In the genomic region with DNA sequence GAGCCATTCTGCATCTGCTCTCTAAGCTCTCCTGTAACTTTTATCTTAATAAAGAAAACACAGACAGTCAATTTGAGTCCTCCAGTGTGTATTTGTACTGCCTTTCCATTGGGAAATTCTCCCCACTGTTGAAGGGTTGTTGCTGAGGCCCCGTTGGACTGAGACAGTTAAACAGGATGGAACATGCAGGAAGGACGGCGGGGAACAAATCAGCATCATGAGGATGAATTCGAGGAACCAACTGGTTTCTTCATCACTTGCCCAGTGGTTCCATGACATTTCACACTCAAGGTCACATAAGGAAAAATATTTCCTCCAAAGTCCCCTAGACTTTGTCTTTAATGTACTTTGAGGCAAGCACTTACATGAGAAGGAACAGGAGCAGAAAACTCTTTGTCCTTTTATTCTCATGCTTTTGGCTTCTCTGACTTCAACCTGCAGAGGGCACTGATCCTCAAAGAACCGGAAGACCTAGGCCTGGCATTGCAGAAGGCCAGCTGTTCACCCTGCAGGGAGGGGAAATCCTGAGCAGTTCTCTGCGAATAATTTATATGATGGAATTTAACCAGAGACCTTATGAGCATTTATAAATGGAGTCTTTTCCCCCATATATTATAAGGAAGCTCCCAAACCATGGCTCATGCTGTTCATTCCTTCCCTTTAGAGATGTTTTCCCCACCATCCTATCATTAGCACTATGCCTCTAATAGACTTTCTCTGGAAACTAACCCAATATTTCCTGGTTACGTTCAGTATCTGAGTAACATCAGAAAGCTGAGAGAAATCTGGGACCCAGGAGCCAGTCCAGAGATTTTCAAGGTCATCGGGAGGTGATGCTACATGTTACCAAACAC, we compare ENCODE assay signal across 1 cellular context.
TF ChIP-seq lines count a peak whose summit lies in the region.

No MANE protein-coding gene starts in this region.

TF ChIP-seq in K562, 482 proteins besides CTCF, POLR2A, EP300 and RAD21 (continued from another document and continues in another):
- TF ChIP-seq, protein P1, sequence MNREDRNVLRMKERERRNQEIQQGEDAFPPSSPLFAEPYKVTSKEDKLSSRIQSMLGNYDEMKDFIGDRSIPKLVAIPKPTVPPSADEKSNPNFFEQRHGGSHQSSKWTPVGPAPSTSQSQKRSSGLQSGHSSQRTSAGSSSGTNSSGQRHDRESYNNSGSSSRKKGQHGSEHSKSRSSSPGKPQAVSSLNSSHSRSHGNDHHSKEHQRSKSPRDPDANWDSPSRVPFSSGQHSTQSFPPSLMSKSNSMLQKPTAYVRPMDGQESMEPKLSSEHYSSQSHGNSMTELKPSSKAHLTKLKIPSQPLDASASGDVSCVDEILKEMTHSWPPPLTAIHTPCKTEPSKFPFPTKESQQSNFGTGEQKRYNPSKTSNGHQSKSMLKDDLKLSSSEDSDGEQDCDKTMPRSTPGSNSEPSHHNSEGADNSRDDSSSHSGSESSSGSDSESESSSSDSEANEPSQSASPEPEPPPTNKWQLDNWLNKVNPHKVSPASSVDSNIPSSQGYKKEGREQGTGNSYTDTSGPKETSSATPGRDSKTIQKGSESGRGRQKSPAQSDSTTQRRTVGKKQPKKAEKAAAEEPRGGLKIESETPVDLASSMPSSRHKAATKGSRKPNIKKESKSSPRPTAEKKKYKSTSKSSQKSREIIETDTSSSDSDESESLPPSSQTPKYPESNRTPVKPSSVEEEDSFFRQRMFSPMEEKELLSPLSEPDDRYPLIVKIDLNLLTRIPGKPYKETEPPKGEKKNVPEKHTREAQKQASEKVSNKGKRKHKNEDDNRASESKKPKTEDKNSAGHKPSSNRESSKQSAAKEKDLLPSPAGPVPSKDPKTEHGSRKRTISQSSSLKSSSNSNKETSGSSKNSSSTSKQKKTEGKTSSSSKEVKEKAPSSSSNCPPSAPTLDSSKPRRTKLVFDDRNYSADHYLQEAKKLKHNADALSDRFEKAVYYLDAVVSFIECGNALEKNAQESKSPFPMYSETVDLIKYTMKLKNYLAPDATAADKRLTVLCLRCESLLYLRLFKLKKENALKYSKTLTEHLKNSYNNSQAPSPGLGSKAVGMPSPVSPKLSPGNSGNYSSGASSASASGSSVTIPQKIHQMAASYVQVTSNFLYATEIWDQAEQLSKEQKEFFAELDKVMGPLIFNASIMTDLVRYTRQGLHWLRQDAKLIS (CRISPR knock-in tag; IDR thresholded peaks at IDR 0.05), result no peak
- TF ChIP-seq MAFK (IDR thresholded peaks at IDR 0.05; ENCODE audit: low read length) (0 out of 2 replicates have a peak, but pooled peaks have one; percentile 2), ZFX (CRISPR knock-in tag; IDR thresholded peaks at IDR 0.05) (0 out of 2 replicates have a peak, but pooled peaks have one; percentile 25), ETV1 (tag; conservative IDR thresholded peaks at IDR 0.05; ENCODE audit: low read depth) (0 out of 2 replicates have a peak, but pooled peaks have one; percentile 30), JUND (IDR thresholded peaks at IDR 0.05; ENCODE audit: borderline replicate concordance, low read depth, low read length) (peak; percentile 32; the same call in 1 of the 2 replicates), JUND (tag; IDR thresholded peaks at IDR 0.05; ENCODE audit: borderline replicate concordance, low read depth, low read length) (no peak), RBM39 (optimal IDR thresholded peaks at IDR 0.05; ENCODE audit: low read depth, low read length) (no peak), ESRRB (CRISPR knock-in tag; IDR thresholded peaks at IDR 0.05; ENCODE audit: borderline replicate concordance) (no peak), PKNOX1 (IDR thresholded peaks at IDR 0.05) (no peak), SRF (CRISPR knock-in tag; IDR thresholded peaks at IDR 0.05) (no peak), FOXK2 (conservative IDR thresholded peaks at IDR 0.05 in 1 of 2, IDR thresholded peaks at IDR 0.05 in 1 of 2; ENCODE audit: low read depth in 2 of 2) (no peak), CEBPG (CRISPR knock-in tag; IDR thresholded peaks at IDR 0.05) (no peak), CEBPG (tag; conservative IDR thresholded peaks at IDR 0.05 in 1 of 2, IDR thresholded peaks at IDR 0.05 in 1 of 2) (0 out of 4 replicates have a peak, but pooled peaks of 1 of the 2 experiments have one; percentile 15), SMC3 (conservative IDR thresholded peaks at IDR 0.05; ENCODE audit: insufficient read depth, low read depth, low read length) (peak; percentile 91), RBM25 (IDR thresholded peaks at IDR 0.05; ENCODE audit: low read depth, low read length, severe bottlenecking) (peak; percentile 4), CTCFL (IDR thresholded peaks at IDR 0.05; ENCODE audit: borderline replicate concordance, insufficient read depth, low read depth, low read length, poor library complexity, severe bottlenecking) (peak; percentile 45), RFX7 (CRISPR knock-in tag; IDR thresholded peaks at IDR 0.05) (no peak), ARID2 (IDR thresholded peaks at IDR 0.05) (peak; percentile 89), DACH1 (IDR thresholded peaks at IDR 0.05; ENCODE audit: partially characterized antibody) (peak; percentile 92), DEAF1 (CRISPR knock-in tag; IDR thresholded peaks at IDR 0.05) (peak; percentile 96), TBL1XR1 (IDR thresholded peaks at IDR 0.05; ENCODE audit: low read length in 2 of 2) (peak in 1 of 2 experiments; percentile 55; a peak in 1 of 4 replicates), ZC3H11A (IDR thresholded peaks at IDR 0.05; ENCODE audit: low read depth, low read length) (0 out of 2 replicates have a peak, but pooled peaks have one; percentile 57), FOXA1 (IDR thresholded peaks at IDR 0.05; ENCODE audit: borderline replicate concordance) (no peak), POLR2B (IDR thresholded peaks at IDR 0.05; ENCODE audit: low read depth, partially characterized antibody) (no peak), KAT8 (IDR thresholded peaks at IDR 0.05; ENCODE audit: low read depth) (no peak), MYC (IDR thresholded peaks at IDR 0.05; ENCODE audit: low read depth, low read length) (peak; percentile 56; the same call in 1 of the 2 replicates), MYC (CRISPR knock-in tag; IDR thresholded peaks at IDR 0.05; ENCODE audit: borderline replicate concordance, low read depth) (no peak)
- TF ChIP-seq, protein P2, sequence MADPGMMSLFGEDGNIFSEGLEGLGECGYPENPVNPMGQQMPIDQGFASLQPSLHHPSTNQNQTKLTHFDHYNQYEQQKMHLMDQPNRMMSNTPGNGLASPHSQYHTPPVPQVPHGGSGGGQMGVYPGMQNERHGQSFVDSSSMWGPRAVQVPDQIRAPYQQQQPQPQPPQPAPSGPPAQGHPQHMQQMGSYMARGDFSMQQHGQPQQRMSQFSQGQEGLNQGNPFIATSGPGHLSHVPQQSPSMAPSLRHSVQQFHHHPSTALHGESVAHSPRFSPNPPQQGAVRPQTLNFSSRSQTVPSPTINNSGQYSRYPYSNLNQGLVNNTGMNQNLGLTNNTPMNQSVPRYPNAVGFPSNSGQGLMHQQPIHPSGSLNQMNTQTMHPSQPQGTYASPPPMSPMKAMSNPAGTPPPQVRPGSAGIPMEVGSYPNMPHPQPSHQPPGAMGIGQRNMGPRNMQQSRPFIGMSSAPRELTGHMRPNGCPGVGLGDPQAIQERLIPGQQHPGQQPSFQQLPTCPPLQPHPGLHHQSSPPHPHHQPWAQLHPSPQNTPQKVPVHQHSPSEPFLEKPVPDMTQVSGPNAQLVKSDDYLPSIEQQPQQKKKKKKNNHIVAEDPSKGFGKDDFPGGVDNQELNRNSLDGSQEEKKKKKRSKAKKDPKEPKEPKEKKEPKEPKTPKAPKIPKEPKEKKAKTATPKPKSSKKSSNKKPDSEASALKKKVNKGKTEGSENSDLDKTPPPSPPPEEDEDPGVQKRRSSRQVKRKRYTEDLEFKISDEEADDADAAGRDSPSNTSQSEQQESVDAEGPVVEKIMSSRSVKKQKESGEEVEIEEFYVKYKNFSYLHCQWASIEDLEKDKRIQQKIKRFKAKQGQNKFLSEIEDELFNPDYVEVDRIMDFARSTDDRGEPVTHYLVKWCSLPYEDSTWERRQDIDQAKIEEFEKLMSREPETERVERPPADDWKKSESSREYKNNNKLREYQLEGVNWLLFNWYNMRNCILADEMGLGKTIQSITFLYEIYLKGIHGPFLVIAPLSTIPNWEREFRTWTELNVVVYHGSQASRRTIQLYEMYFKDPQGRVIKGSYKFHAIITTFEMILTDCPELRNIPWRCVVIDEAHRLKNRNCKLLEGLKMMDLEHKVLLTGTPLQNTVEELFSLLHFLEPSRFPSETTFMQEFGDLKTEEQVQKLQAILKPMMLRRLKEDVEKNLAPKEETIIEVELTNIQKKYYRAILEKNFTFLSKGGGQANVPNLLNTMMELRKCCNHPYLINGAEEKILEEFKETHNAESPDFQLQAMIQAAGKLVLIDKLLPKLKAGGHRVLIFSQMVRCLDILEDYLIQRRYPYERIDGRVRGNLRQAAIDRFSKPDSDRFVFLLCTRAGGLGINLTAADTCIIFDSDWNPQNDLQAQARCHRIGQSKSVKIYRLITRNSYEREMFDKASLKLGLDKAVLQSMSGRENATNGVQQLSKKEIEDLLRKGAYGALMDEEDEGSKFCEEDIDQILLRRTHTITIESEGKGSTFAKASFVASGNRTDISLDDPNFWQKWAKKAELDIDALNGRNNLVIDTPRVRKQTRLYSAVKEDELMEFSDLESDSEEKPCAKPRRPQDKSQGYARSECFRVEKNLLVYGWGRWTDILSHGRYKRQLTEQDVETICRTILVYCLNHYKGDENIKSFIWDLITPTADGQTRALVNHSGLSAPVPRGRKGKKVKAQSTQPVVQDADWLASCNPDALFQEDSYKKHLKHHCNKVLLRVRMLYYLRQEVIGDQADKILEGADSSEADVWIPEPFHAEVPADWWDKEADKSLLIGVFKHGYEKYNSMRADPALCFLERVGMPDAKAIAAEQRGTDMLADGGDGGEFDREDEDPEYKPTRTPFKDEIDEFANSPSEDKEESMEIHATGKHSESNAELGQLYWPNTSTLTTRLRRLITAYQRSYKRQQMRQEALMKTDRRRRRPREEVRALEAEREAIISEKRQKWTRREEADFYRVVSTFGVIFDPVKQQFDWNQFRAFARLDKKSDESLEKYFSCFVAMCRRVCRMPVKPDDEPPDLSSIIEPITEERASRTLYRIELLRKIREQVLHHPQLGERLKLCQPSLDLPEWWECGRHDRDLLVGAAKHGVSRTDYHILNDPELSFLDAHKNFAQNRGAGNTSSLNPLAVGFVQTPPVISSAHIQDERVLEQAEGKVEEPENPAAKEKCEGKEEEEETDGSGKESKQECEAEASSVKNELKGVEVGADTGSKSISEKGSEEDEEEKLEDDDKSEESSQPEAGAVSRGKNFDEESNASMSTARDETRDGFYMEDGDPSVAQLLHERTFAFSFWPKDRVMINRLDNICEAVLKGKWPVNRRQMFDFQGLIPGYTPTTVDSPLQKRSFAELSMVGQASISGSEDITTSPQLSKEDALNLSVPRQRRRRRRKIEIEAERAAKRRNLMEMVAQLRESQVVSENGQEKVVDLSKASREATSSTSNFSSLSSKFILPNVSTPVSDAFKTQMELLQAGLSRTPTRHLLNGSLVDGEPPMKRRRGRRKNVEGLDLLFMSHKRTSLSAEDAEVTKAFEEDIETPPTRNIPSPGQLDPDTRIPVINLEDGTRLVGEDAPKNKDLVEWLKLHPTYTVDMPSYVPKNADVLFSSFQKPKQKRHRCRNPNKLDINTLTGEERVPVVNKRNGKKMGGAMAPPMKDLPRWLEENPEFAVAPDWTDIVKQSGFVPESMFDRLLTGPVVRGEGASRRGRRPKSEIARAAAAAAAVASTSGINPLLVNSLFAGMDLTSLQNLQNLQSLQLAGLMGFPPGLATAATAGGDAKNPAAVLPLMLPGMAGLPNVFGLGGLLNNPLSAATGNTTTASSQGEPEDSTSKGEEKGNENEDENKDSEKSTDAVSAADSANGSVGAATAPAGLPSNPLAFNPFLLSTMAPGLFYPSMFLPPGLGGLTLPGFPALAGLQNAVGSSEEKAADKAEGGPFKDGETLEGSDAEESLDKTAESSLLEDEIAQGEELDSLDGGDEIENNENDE (IDR thresholded peaks at IDR 0.05; ENCODE audit: low read depth, low read length), result no peak
